In genomic region chr13:82681535-82681934, GRCh38 we compare ENCODE assay signal across 23 cellular contexts.
"Had no signal": no experiment of that assay in that cellular context is flagged by ENCODE, and none has a peak within 500 bp of the region (broad histone marks: within the 10 kb centered on the region; RNA-seq: fewer than 3 reads in every experiment).

No MANE protein-coding gene starts in this region.

- H3K36me3 ChIP-seq: adrenal gland, heart left ventricle, lower lobe of right lung, transverse colon had no signal

- H3K9me3 Mint-ChIP-seq: activated naive CD4-positive, alpha-beta T cell treated with anti-CD3 and anti-CD28 coated beads, Interleukin-2, amount 50 U/mL, for 72 hours; activated T-helper 17 cell treated with anti-CD3 and anti-CD28 coated beads, Interleukin-2, amount 50 U/mL, for 72 hours had no signal

- H3K36me3 Mint-ChIP-seq: activated naive CD4-positive, alpha-beta T cell treated with anti-CD3 and anti-CD28 coated beads, Interleukin-2, amount 50 U/mL, for 72 hours; naive thymus-derived CD4-positive, alpha-beta T cell; stimulated activated effector memory CD8-positive, alpha-beta T cell treated with anti-CD3 and anti-CD28 coated beads, Interleukin-12 subunit alpha, Interleukin-12 subunit beta, amount 100 ng/mL, for 72 hours had no signal

- H3K27me3 ChIP-seq: adrenal gland, heart left ventricle, transverse colon had no signal

- DNase-seq: activated B cell treated with CpG ODN at 0.5 μM for 24 hours; activated CD4-positive, alpha-beta T cell treated with anti-CD3 and anti-CD28 coated beads for 36 hours; activated CD4-positive, alpha-beta T cell treated with anti-CD3 and anti-CD28 coated beads, Interleukin-2, amount 50 U/mL, for 4 hours; activated CD8-positive, alpha-beta memory T cell treated with anti-CD3 and anti-CD28 coated beads for 24 hours; activated CD8-positive, alpha-beta memory T cell treated with anti-CD3 and anti-CD28 coated beads, Interleukin-2, amount 50 U/mL, for 4 hours; activated T-cell treated with anti-CD3 and anti-CD28 coated beads, Interleukin-2, amount 50 U/mL, for 24 hours; adrenal gland; heart left ventricle; immature natural killer cell; lower lobe of right lung; naive thymus-derived CD4-positive, alpha-beta T cell; occipital lobe; small intestine; stimulated activated CD4-positive, alpha-beta T cell treated with anti-CD3 and anti-CD28 coated beads, Interleukin-2, amount 100 ng/mL, for 24 hours; T1000; transverse colon had no signal

- H3K27me3 Mint-ChIP-seq: activated B cell treated with CpG ODN at 0.5 μM for 24 hours; activated CD4-positive, alpha-beta T cell treated with anti-CD3 and anti-CD28 coated beads for 36 hours; activated T-cell treated with anti-CD3 and anti-CD28 coated beads, Interleukin-2, amount 50 U/mL, for 24 hours; activated T-helper 17 cell treated with anti-CD3 and anti-CD28 coated beads, Interleukin-2, amount 50 U/mL, for 72 hours; naive thymus-derived CD4-positive, alpha-beta T cell had no signal

- H3K4me3 Mint-ChIP-seq: activated B cell treated with CpG ODN at 0.5 μM for 24 hours; activated CD4-positive, alpha-beta T cell treated with anti-CD3 and anti-CD28 coated beads for 36 hours; activated T-cell treated with anti-CD3 and anti-CD28 coated beads, Interleukin-2, amount 50 U/mL, for 24 hours; activated T-helper 17 cell treated with anti-CD3 and anti-CD28 coated beads, Interleukin-2, amount 50 U/mL, for 72 hours; immature natural killer cell; naive thymus-derived CD4-positive, alpha-beta T cell; neural crest cell; stimulated activated effector memory CD8-positive, alpha-beta T cell treated with anti-CD3 and anti-CD28 coated beads, Interleukin-12 subunit alpha, Interleukin-12 subunit beta, amount 100 ng/mL, for 72 hours had no signal

- H3K4me3 ChIP-seq: adrenal gland, coronary artery, heart left ventricle, lower lobe of right lung, transverse colon had no signal

- ATAC-seq: activated CD4-positive, alpha-beta T cell treated with anti-CD3 and anti-CD28 coated beads for 36 hours; activated naive CD4-positive, alpha-beta T cell treated with anti-CD3 and anti-CD28 coated beads, Interleukin-2, amount 50 U/mL, for 72 hours; activated T-helper 17 cell treated with anti-CD3 and anti-CD28 coated beads, Interleukin-2, amount 50 U/mL, for 72 hours; heart left ventricle; left lobe of liver; lower lobe of right lung; naive thymus-derived CD4-positive, alpha-beta T cell; sciatic nerve; stimulated activated effector memory CD8-positive, alpha-beta T cell treated with anti-CD3 and anti-CD28 coated beads, Interleukin-12 subunit alpha, Interleukin-12 subunit beta, amount 100 ng/mL, for 72 hours had no signal

- H3K27ac Mint-ChIP-seq: activated B cell treated with CpG ODN at 0.5 μM for 24 hours; activated CD4-positive, alpha-beta T cell treated with anti-CD3 and anti-CD28 coated beads for 36 hours; activated naive CD4-positive, alpha-beta T cell treated with anti-CD3 and anti-CD28 coated beads, Interleukin-2, amount 50 U/mL, for 72 hours; activated T-cell treated with anti-CD3 and anti-CD28 coated beads, Interleukin-2, amount 50 U/mL, for 24 hours; activated T-helper 17 cell treated with anti-CD3 and anti-CD28 coated beads, Interleukin-2, amount 50 U/mL, for 72 hours; immature natural killer cell; naive thymus-derived CD4-positive, alpha-beta T cell; stimulated activated effector memory CD8-positive, alpha-beta T cell treated with anti-CD3 and anti-CD28 coated beads, Interleukin-12 subunit alpha, Interleukin-12 subunit beta, amount 100 ng/mL, for 72 hours had no signal

- H3K9me3 ChIP-seq: transverse colon had no signal

- H3K27ac ChIP-seq: adrenal gland, coronary artery, heart left ventricle, lower lobe of right lung, transverse colon had no signal

- H3K4me1 ChIP-seq: adrenal gland, heart left ventricle, lower lobe of right lung, transverse colon had no signal

- H3K4me1 Mint-ChIP-seq: activated B cell treated with CpG ODN at 0.5 μM for 24 hours; activated CD4-positive, alpha-beta T cell treated with anti-CD3 and anti-CD28 coated beads for 36 hours; activated T-helper 17 cell treated with anti-CD3 and anti-CD28 coated beads, Interleukin-2, amount 50 U/mL, for 72 hours; immature natural killer cell; neural crest cell; stimulated activated effector memory CD8-positive, alpha-beta T cell treated with anti-CD3 and anti-CD28 coated beads, Interleukin-12 subunit alpha, Interleukin-12 subunit beta, amount 100 ng/mL, for 72 hours had no signal
